ENCODE assay signal across 8 cellular contexts in genomic region chr20:43507150-43508080, GRCh38. TPM values are rescaled to one million over a fixed set of nuclear protein-coding genes. Genes with fewer than 3 reads are reported as not detected.
A peak's percentile ranks its signal among the peaks of the same experiment; 100 is the strongest.
DNase-seq lines count a peak whose midpoint lies in the region; ATAC-seq and TF ChIP-seq lines count a peak whose summit lies in the region.

TSS of gene L3MBTL1 (plus strand) at chr20:43507697. CDS start at chr20:43513504, 5,807 bp downstream.

- peaks cover 16% of the 10 kb centered on the region for H3K4me1 Mint-ChIP-seq in brain

- H3K27ac ChIP-seq in iPS-18a (ENCODE audit: low read length): no peak within 1 kb of the TSS
- H3K27ac ChIP-seq in gastrocnemius medialis: no peak within 1 kb of the TSS

- peak within 1 kb of the TSS; percentile 72 for H3K4me3 ChIP-seq in iPS-18a (ENCODE audit: low read length)
- H3K4me3 ChIP-seq in gastrocnemius medialis: peak within 1 kb of the TSS; percentile 49 to 59 (median 56)

- peaks cover 3 to 17% (median 3%) of the 10 kb centered on the region in 5 experiments for H3K9me3 Mint-ChIP-seq in brain

- H3K4me3 Mint-ChIP-seq in brain: peak within 1 kb of the TSS; percentile 80 to 88 (median 83)

- H3K27me3 Mint-ChIP-seq in brain: peaks cover 51% of the 10 kb centered on the region

- peak within 1 kb of the TSS in 3 of 5 experiments; percentile 18 to 85 (median 83) for H3K27ac Mint-ChIP-seq in brain

- peak in 1 of 2 experiments; percentile 27 for TF ChIP-seq CTCF in brain (conservative IDR thresholded peaks at IDR 0.05)
- TF ChIP-seq CTCF in gastrocnemius medialis (IDR thresholded peaks at IDR 0.05 in 4 of 5, conservative IDR thresholded peaks at IDR 0.05 in 1 of 5): no peak

- in situ Hi-C loops in gastrocnemius medialis (cut with MboI; ENCODE audit: low sequenced_read_pairs in 4 of 4): no loop called here

- no peaks in the 10 kb centered on the region for H3K9me3 ChIP-seq in iPS-18a (ENCODE audit: control insufficient read depth, low read depth, low read length)
- no peaks in the 10 kb centered on the region for H3K9me3 ChIP-seq in gastrocnemius medialis

- H3K27me3 ChIP-seq in iPS-18a (ENCODE audit: control insufficient read depth, insufficient read depth, low read length) (peaks cover 36% of the 10 kb centered on the region), gastrocnemius medialis (peaks cover 9 to 17% (median 15%) of the 10 kb centered on the region in 3 donors)

- DNase-seq in NCI-H2029 (lab: John Stamatoyannopoulos, UW) (peak; percentile 30), NCI-H2029 treated with DMSO at 0.1 percent for 48 hours (lab: John Stamatoyannopoulos, UW) (no peak), NCI-H526 (lab: John Stamatoyannopoulos, UW) (peak; percentile 27 to 88), gastrocnemius medialis (no peak)

- intact Hi-C loops in gastrocnemius medialis (cut with DNase I; ENCODE audit: low total_unique reads): no loop called here

- H3K4me1 ChIP-seq in iPS-18a (ENCODE audit: control insufficient read depth, low read depth, low read length) (peaks cover 9% of the 10 kb centered on the region), gastrocnemius medialis (no peaks in the 10 kb centered on the region)

- H3K36me3 ChIP-seq in iPS-18a (ENCODE audit: control insufficient read depth, low read depth, low read length) (no peaks in the 10 kb centered on the region), gastrocnemius medialis (no peaks in the 10 kb centered on the region)

- H3K9ac ChIP-seq in iPS-18a (ENCODE audit: low read length): no peak within 1 kb of the TSS

- H3K36me3 Mint-ChIP-seq in brain: peaks cover 3% of the 10 kb centered on the region

- no peak for TF ChIP-seq POLR2A in gastrocnemius medialis (IDR thresholded peaks at IDR 0.05)

- ATAC-seq in gastrocnemius medialis: no peak
- ATAC-seq in GM21390 (IDR thresholded peaks at IDR 0.05; ENCODE audit: unreplicated experiment): no peak
- no peak for ATAC-seq in activated CD4-positive, CD25-positive, alpha-beta regulatory T cell treated with anti-CD3 and anti-CD28 coated beads, Interleukin-2, amount 50 U/mL, for 24 hours

RNA-seq across cellular contexts. Expression of gene L3MBTL1, which starts in this region (rescaled TPM):
- 1.7 TPM for polyA plus RNA-seq in brain (ENCODE audit: insufficient read depth, low read depth, low replicate concordance)
- 1 to 10 TPM; 1.1 to 6.0 (median 3.7) TPM for total RNA-seq in gastrocnemius medialis

Comparison
In these comparisons a context has a peak if more than half of its experiments do, and no peak if none do; other contexts are left out.
1. DNase-seq: peak in NCI-H2029 (single experiment) and NCI-H526 (2 of 2); none in NCI-H2029 treated with DMSO at 0.1 percent for 48 hours (single experiment) and gastrocnemius medialis (0 of 2).